Comparison of ENCODE assay signal across 28 cellular contexts in the genomic region with DNA sequence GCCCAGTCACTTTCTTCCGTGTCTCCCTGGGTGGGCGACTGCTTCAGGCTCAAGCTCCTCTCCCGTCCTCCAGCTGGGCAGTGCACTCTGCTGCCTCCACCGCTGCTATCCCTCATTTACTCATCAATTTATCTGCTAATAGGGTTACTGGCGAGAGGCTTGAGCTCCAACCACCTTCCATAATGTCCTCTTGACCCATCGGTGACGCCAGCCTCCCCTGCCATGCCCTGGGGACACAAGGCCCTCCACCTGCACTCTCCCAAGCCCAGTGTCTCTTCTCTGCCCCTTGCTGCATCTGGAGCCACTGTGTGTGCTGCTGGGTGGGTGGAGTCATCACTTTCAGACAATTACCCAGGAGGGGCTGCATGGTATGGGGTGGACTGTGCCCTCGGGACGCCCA.
"Had no signal": no experiment of that assay in that cellular context is flagged by ENCODE, and none has a peak within 500 bp of the region (broad histone marks: within the 10 kb centered on the region; RNA-seq: fewer than 3 reads in every experiment).

No MANE protein-coding gene starts in this region.

- H3K27ac ChIP-seq: body of pancreas, colonic mucosa, epithelial cell of prostate, heart left ventricle, WERI-Rb-1 had no signal

- H3K27me3 ChIP-seq: body of pancreas, colonic mucosa had no signal

- ATAC-seq: activated CD4-positive, CD25-positive, alpha-beta regulatory T cell treated with anti-CD3 and anti-CD28 coated beads, Interleukin-2, amount 50 U/mL, for 24 hours; activated CD8-positive, alpha-beta T cell treated with anti-CD3 and anti-CD28 coated beads for 36 hours; activated T-cell treated with anti-CD3 and anti-CD28 coated beads, Interleukin-2, amount 50 U/mL, for 4 hours; activated T-helper 17 cell treated with anti-CD3 and anti-CD28 coated beads, Interleukin-2, amount 50 U/mL, for 72 hours; body of pancreas; esophagus mucosa; heart left ventricle; T-helper 17 cell had no signal

- H3K36me3 ChIP-seq: colonic mucosa, heart left ventricle, WERI-Rb-1 had no signal

- H3K4me1 Mint-ChIP-seq: activated B cell treated with CpG ODN at 0.5 μM for 24 hours; activated T-helper 17 cell treated with anti-CD3 and anti-CD28 coated beads, Interleukin-2, amount 50 U/mL, for 72 hours; T-helper 17 cell had no signal

- DNase-seq: activated B cell treated with CpG ODN at 0.5 μM for 24 hours; activated CD4-positive, alpha-beta T cell treated with anti-CD3 and anti-CD28 coated beads for 48 hours; activated CD4-positive, alpha-beta T cell treated with anti-CD3 and anti-CD28 coated beads, Interleukin-2, amount 50 U/mL, for 1 hour; activated CD4-positive, alpha-beta T cell treated with anti-CD3 and anti-CD28 coated beads, Interleukin-2, amount 50 U/mL, for 48 hours; activated CD8-positive, alpha-beta memory T cell treated with anti-CD3 and anti-CD28 coated beads for 24 hours; activated CD8-positive, alpha-beta T cell treated with anti-CD3 and anti-CD28 coated beads for 36 hours; activated effector memory CD4-positive, alpha-beta T cell treated with Interleukin-2 at 50 U/mL for 16 hours; activated gamma-delta T cell treated with Interleukin-2 at 50 U/mL for 16 hours; activated naive CD4-positive, alpha-beta T cell treated with anti-CD3 and anti-CD28 coated beads, Interleukin-2, amount 50 U/mL, for 16 hours; activated naive CD4-positive, alpha-beta T cell treated with Interleukin-2 at 50 U/mL for 16 hours; activated T-cell treated with anti-CD3 and anti-CD28 coated beads, Interleukin-2, amount 50 U/mL, for 4 hours; amniotic stem cell; anterior cingulate cortex; body of pancreas; colonic mucosa; effector CD8-positive, alpha-beta T cell; foreskin fibroblast; heart left ventricle; T-helper 1 cell; T-helper 17 cell; T1000; WERI-Rb-1 had no signal

- H3K27me3 Mint-ChIP-seq: activated B cell treated with CpG ODN at 0.5 μM for 24 hours; activated CD8-positive, alpha-beta T cell treated with anti-CD3 and anti-CD28 coated beads for 36 hours; activated naive CD8-positive, alpha-beta T cell; activated T-helper 17 cell treated with anti-CD3 and anti-CD28 coated beads, Interleukin-2, amount 50 U/mL, for 72 hours; T-helper 17 cell had no signal

- H3K36me3 Mint-ChIP-seq: activated naive CD8-positive, alpha-beta T cell had no signal

- H3K4me3 ChIP-seq: body of pancreas, colonic mucosa, heart left ventricle had no signal

- H3K27ac Mint-ChIP-seq: activated B cell treated with CpG ODN at 0.5 μM for 24 hours; activated CD8-positive, alpha-beta T cell treated with anti-CD3 and anti-CD28 coated beads for 36 hours; activated naive CD8-positive, alpha-beta T cell; activated T-helper 17 cell treated with anti-CD3 and anti-CD28 coated beads, Interleukin-2, amount 50 U/mL, for 72 hours; T-helper 17 cell; T-helper 2 cell treated with Interferon-gamma antibody and Interleukin-4, amounts not matched to agents 5 μg/mL and 100 μg/mL, for 36 hours had no signal

- H3K4me1 ChIP-seq: body of pancreas, colonic mucosa, heart left ventricle had no signal

- H3K4me3 Mint-ChIP-seq: activated B cell treated with CpG ODN at 0.5 μM for 24 hours; activated CD8-positive, alpha-beta T cell treated with anti-CD3 and anti-CD28 coated beads for 36 hours; activated naive CD8-positive, alpha-beta T cell; activated T-cell treated with anti-CD3 and anti-CD28 coated beads, Interleukin-2, amount 50 U/mL, for 4 hours; activated T-helper 17 cell treated with anti-CD3 and anti-CD28 coated beads, Interleukin-2, amount 50 U/mL, for 72 hours; T-helper 17 cell; T-helper 2 cell treated with Interferon-gamma antibody and Interleukin-4, amounts not matched to agents 5 μg/mL and 100 μg/mL, for 36 hours had no signal

- H3K9me3 ChIP-seq: body of pancreas, colonic mucosa had no signal
